In genomic region chr2:28327596-28327962, GRCh38 we compare ENCODE assay signal across 21 cellular contexts.
DNase-seq lines count a peak whose midpoint lies in the region; ATAC-seq and TF ChIP-seq lines count a peak whose summit lies in the region.
"Had no signal": no experiment of that assay in that cellular context is flagged by ENCODE, and none has a peak within 500 bp of the region (broad histone marks: within the 10 kb centered on the region; RNA-seq: fewer than 3 reads in every experiment).

No MANE protein-coding gene starts in this region.

- WGBS in IMR-90 (ENCODE audit: extremely low coverage in 2 of 2, insufficient read length in 1 of 2), 2 experiments: 90% methylated on average over 2 of the region's 8 CpGs; no CpG with 5 or more reads in 1 of the 2 experiments
- WGBS in GM23248 (ENCODE audit: low coverage in 1 of 2, low lambda C conversion rate in 2 of 2, missing lambda C conversion rate in 2 of 2), 2 experiments: 56 to 58% methylated on average over 8 of the region's 8 CpGs
- WGBS in psoas muscle, 3 donors: 82 to 89% (median 86%) methylated on average over 8 of the region's 8 CpGs

- peak overlapping the region in 1 of 2 experiments; percentile 2; a peak in 1 of 4 replicates for H4K8ac ChIP-seq in IMR-90 (ENCODE audit: low read depth in 2 of 2, low read length in 2 of 2)

- no peak for TF ChIP-seq RAD21 in IMR-90 (IDR thresholded peaks at IDR 0.05; ENCODE audit: low read length)

- POLR2A ChIA-PET in IMR-90 (lab: Charles Lee; ENCODE audit: unreplicated experiment): no interaction called here

- H4K20me1 ChIP-seq in IMR-90 (ENCODE audit: insufficient read depth, low read length) (no peaks in the 10 kb centered on the region), GM23248 (ENCODE audit: insufficient read depth) (no peaks in the 10 kb centered on the region)

- TF ChIP-seq POLR2A in IMR-90 (IDR thresholded peaks at IDR 0.05; ENCODE audit: low read depth, low read length): no peak

- H3F3A ChIP-seq in GM23248 (ENCODE audit: insufficient read depth): peaks cover 6% of the 10 kb centered on the region; the same call in 1 of the 2 replicates

- H3K79me1 ChIP-seq in IMR-90 (ENCODE audit: low read depth in 1 of 2, low read length in 2 of 2): no peaks in the 10 kb centered on the region

- peaks cover 10% of the 10 kb centered on the region; the same call in 1 of the 2 replicates for H3K9me1 ChIP-seq in IMR-90 (ENCODE audit: insufficient read depth, low read length)

- H2AFZ ChIP-seq in IMR-90 (replicated peaks; ENCODE audit: low read length, poor library complexity) (no peak overlapping the region), GM23248 (no peak overlapping the region)

- dilution Hi-C loops in IMR-90 (cut with HindIII; ENCODE audit: low sequenced_read_pairs, unreplicated experiment): no loop called here

- peak overlapping the region; percentile 4 for H3K14ac ChIP-seq in IMR-90 (replicated peaks; ENCODE audit: low read depth, low read length)

- ATAC-seq in IMR-90 (ENCODE audit: low read depth) (no peak), thoracic aorta (ENCODE audit: insufficient number of reproducible peaks, low FRiP score, low read depth) (no peak), psoas muscle (no peak)
- ATAC-seq: activated CD8-positive, alpha-beta T cell treated with anti-CD3 and anti-CD28 coated beads, Interleukin-2, amount 10 ng/mL, durations not matched to agents 7 days and 5 days; activated naive CD8-positive, alpha-beta T cell treated with anti-CD3 and anti-CD28 coated beads, Interleukin-2, amount 50 U/mL, for 24 hours; Panc1; right lobe of liver had no signal

- no peak overlapping the region for H2BK5ac ChIP-seq in IMR-90 (ENCODE audit: low read depth, low read length, poor library complexity, severe bottlenecking)

- intact Hi-C loops in IMR-90 (cut with micrococcal nuclease): no loop called here
- intact Hi-C loops in psoas muscle (cut with DNase I): no loop called here

- TF ChIP-seq CTCF in IMR-90 (conservative IDR thresholded peaks at IDR 0.05; ENCODE audit: low read depth, low read length): no peak
- no peak for TF ChIP-seq CTCF in thoracic aorta (IDR thresholded peaks at IDR 0.05)
- no peak for TF ChIP-seq CTCF in psoas muscle (IDR thresholded peaks at IDR 0.05)

- BruUV-seq in IMR-90 (replicated peaks; lab: Mats Ljungman, UMichigan): no TSS peak

- H2AK9ac ChIP-seq in IMR-90 (replicated peaks; ENCODE audit: low read depth, low read length, poor library complexity): no peak overlapping the region

- no peak for DNase-seq in IMR-90
- DNase-seq in adipocyte (ENCODE audit: low read depth): peak; percentile 64
- peak; percentile 49 for DNase-seq in mesenteric fat pad (ENCODE audit: low spot score)
- no peak for DNase-seq in thoracic aorta (ENCODE audit: low spot score)
- no peak for DNase-seq in GM23248
- DNase-seq in KBM-7: no peak
- no peak for DNase-seq in psoas muscle
- DNase-seq: activated CD4-positive, CD25-positive, alpha-beta regulatory T cell; activated CD8-positive, alpha-beta T cell treated with anti-CD3 and anti-CD28 coated beads, Interleukin-2, amount 10 ng/mL, durations not matched to agents 7 days and 5 days; activated naive CD8-positive, alpha-beta T cell treated with anti-CD3 and anti-CD28 coated beads, Interleukin-2, amount 50 U/mL, for 24 hours; dermis blood vessel endothelial cell; DMS79; glutamatergic neuron; MM.1S; NCI-H187; NCI-H226; right lobe of liver; stimulated activated naive CD8-positive, alpha-beta T cell treated with anti-CD3 and anti-CD28 coated beads, Interleukin-15, amount 100 ng/mL, for 72 hours; T-helper 9 cell had no signal

- H3K56ac ChIP-seq in IMR-90 (ENCODE audit: extremely low read depth, insufficient read depth, low read length): no peak overlapping the region

- peak overlapping the region; percentile 1; the same call in 1 of the 3 replicates for H2BK15ac ChIP-seq in IMR-90 (ENCODE audit: low read depth, low read length)

- peaks cover 26% of the 10 kb centered on the region; the same call in 1 of the 2 replicates for H3K4me1 ChIP-seq in IMR-90 (ENCODE audit: control insufficient read depth, insufficient read depth, low read length)
- peaks cover 31% of the 10 kb centered on the region for H3K4me1 ChIP-seq in adipocyte (ENCODE audit: control insufficient read depth, insufficient read depth, low read length)
- H3K4me1 ChIP-seq in thoracic aorta (ENCODE audit: control insufficient read depth in 1 of 2, low read depth in 2 of 2): peaks cover 15 to 33% of the 10 kb centered on the region in 2 donors
- H3K4me1 ChIP-seq in GM23248 (ENCODE audit: insufficient read depth): peaks cover 10% of the 10 kb centered on the region; the same call in 1 of the 2 replicates
- peaks cover 13% of the 10 kb centered on the region for H3K4me1 ChIP-seq in psoas muscle

- no peak overlapping the region; the same call in 1 of the 2 replicates for H4K91ac ChIP-seq in IMR-90 (ENCODE audit: insufficient read depth, low read depth, low read length)

- peak overlapping the region; percentile 10; the same call in 1 of the 2 replicates for H3K9ac ChIP-seq in IMR-90 (ENCODE audit: low read depth, low read length)
- peak overlapping the region; percentile 57 for H3K9ac ChIP-seq in adipocyte (ENCODE audit: low read length)
- no peak overlapping the region for H3K9ac ChIP-seq in GM23248

- H3K23ac ChIP-seq in IMR-90 (ENCODE audit: low read depth, low read length): 0 out of 2 replicates have a peak overlapping the region, but pooled peaks have one; percentile 10

- H2BK120ac ChIP-seq in IMR-90 (ENCODE audit: low read depth, low read length): peak overlapping the region; percentile 31; the same call in 1 of the 2 replicates

- H3K79me2 ChIP-seq in GM23248 (ENCODE audit: insufficient read depth): no peaks in the 10 kb centered on the region

- peak overlapping the region; percentile 56; the same call in 1 of the 2 replicates for H3K18ac ChIP-seq in IMR-90 (ENCODE audit: low read depth, low read length)

- peak overlapping the region; percentile 25; the same call in 1 of the 2 replicates for H2AK5ac ChIP-seq in IMR-90 (ENCODE audit: low read depth, low read length)

- H3K4me2 ChIP-seq in IMR-90 (ENCODE audit: low read depth, low read length) (no peak overlapping the region; the same call in 1 of the 2 replicates), GM23248 (ENCODE audit: unreplicated experiment) (no peak overlapping the region)

- in situ Hi-C loops in IMR-90 (cut with MboI; ENCODE audit: low sequenced_read_pairs) (no loop called here), GM23248 (cut with MboI) (no loop called here), KBM-7 (cut with MboI; ENCODE audit: low pct_unique_long_range_greater_than_20kb, low sequenced_read_pairs) (no loop called here)

- H2BK20ac ChIP-seq in IMR-90 (ENCODE audit: low read depth, low read length): peak overlapping the region; percentile 33; the same call in 1 of the 2 replicates

- no peak overlapping the region for H3K4me3 ChIP-seq in IMR-90 (ENCODE audit: insufficient read depth, low read depth, low read length)
- H3K4me3 ChIP-seq in adipocyte (ENCODE audit: low read length): peak overlapping the region; percentile 29
- no peak overlapping the region for H3K4me3 ChIP-seq in thoracic aorta
- H3K4me3 ChIP-seq in GM23248: no peak overlapping the region
- no peak overlapping the region for H3K4me3 ChIP-seq in psoas muscle
- H3K4me3 ChIP-seq: right lobe of liver had no signal

- H3K36me3 ChIP-seq in IMR-90 (ENCODE audit: control insufficient read depth, insufficient read depth, low read length) (no peaks in the 10 kb centered on the region), adipocyte (ENCODE audit: control insufficient read depth, insufficient read depth, low read length, severe bottlenecking) (no peaks in the 10 kb centered on the region), thoracic aorta (no peaks in the 10 kb centered on the region), GM23248 (ENCODE audit: low read depth) (no peaks in the 10 kb centered on the region), psoas muscle (ENCODE audit: insufficient read depth in 1 of 2, low read depth in 1 of 2) (no peaks in the 10 kb centered on the region)
- H3K36me3 ChIP-seq: right lobe of liver had no signal

- peak overlapping the region; percentile 56; the same call in 1 of the 2 replicates for H4K5ac ChIP-seq in IMR-90 (ENCODE audit: low read depth, low read length)

- CTCF ChIA-PET in IMR-90 (lab: Yijun Ruan, JAX): interaction anchor here (0.6 to 0.9 kb wide), 2 partner anchors 11 to 21 kb away, joined by 3 read pairs; no protein-coding TSS in a partner anchor

- H3K4ac ChIP-seq in IMR-90 (ENCODE audit: low read depth, low read length): peak overlapping the region; percentile 31

- H3K27me3 ChIP-seq in IMR-90 (ENCODE audit: control insufficient read depth, insufficient read depth, low read length): no peaks in the 10 kb centered on the region
- no peaks in the 10 kb centered on the region for H3K27me3 ChIP-seq in adipocyte (replicated peaks; ENCODE audit: control insufficient read depth, insufficient read depth, low read length)
- no peaks in the 10 kb centered on the region for H3K27me3 ChIP-seq in thoracic aorta (replicated peaks; ENCODE audit: insufficient read depth)
- H3K27me3 ChIP-seq in GM23248 (replicated peaks; ENCODE audit: insufficient read depth): no peaks in the 10 kb centered on the region
- no peaks in the 10 kb centered on the region for H3K27me3 ChIP-seq in psoas muscle (ENCODE audit: insufficient read depth in 3 of 3, low read length in 2 of 3)
- H3K27me3 ChIP-seq: right lobe of liver had no signal

- H3K9me2 ChIP-seq in GM23248 (ENCODE audit: insufficient read depth): no peaks in the 10 kb centered on the region

- H3K27ac ChIP-seq in IMR-90 (ENCODE audit: insufficient read depth, low read length): peak overlapping the region; percentile 74; the same call in 1 of the 2 replicates
- peak overlapping the region; percentile 45 to 54 for H3K27ac ChIP-seq in thoracic aorta
- no peak overlapping the region for H3K27ac ChIP-seq in GM23248
- H3K27ac ChIP-seq in psoas muscle: no peak overlapping the region
- H3K27ac ChIP-seq: HL-60, right lobe of liver had no signal

- no peaks in the 10 kb centered on the region for H3K9me3 ChIP-seq in IMR-90 (ENCODE audit: control insufficient read depth, insufficient read depth, low read length)
- no peaks in the 10 kb centered on the region for H3K9me3 ChIP-seq in adipocyte (ENCODE audit: control insufficient read depth, low read length)
- H3K9me3 ChIP-seq in thoracic aorta: no peaks in the 10 kb centered on the region
- H3K9me3 ChIP-seq in GM23248 (ENCODE audit: low read depth): no peaks in the 10 kb centered on the region
- H3K9me3 ChIP-seq in psoas muscle: no peaks in the 10 kb centered on the region
- H3K9me3 ChIP-seq: right lobe of liver had no signal

TF ChIP-seq in IMR-90, 13 proteins besides CTCF, POLR2A, EP300 and RAD21 (continues in another document):
- TF ChIP-seq RCOR1 (IDR thresholded peaks at IDR 0.05; ENCODE audit: insufficient replicate concordance, low read length) (no peak), CEBPB (IDR thresholded peaks at IDR 0.05; ENCODE audit: low read depth, low read length) (no peak), MAFK (IDR thresholded peaks at IDR 0.05; ENCODE audit: low read depth, low read length) (no peak), RFX5 (IDR thresholded peaks at IDR 0.05; ENCODE audit: low read depth, low read length) (no peak), BHLHE40 (IDR thresholded peaks at IDR 0.05; ENCODE audit: low read depth, low read length) (no peak), CHD1 (IDR thresholded peaks at IDR 0.05; ENCODE audit: low read depth, low read length) (no peak), MXI1 (IDR thresholded peaks at IDR 0.05; ENCODE audit: borderline replicate concordance, low read depth, low read length) (no peak)

Comparison
In these comparisons a context has a peak if more than half of its experiments do, and no peak if none do; other contexts are left out.
1. DNase-seq: peak in adipocyte (single experiment) and mesenteric fat pad (single experiment); none in IMR-90 (single experiment), thoracic aorta (single experiment), GM23248 (single experiment), KBM-7 (single experiment) and psoas muscle (0 of 2).
2. H3K27ac ChIP-seq: peak in IMR-90 (single experiment) and thoracic aorta (2 of 2); none in GM23248 (single experiment) and psoas muscle (single experiment).